Comparison of ENCODE assay signal across 1 cellular context in genomic region chr16:85535352-85536072, GRCh38.
TF ChIP-seq lines count a peak whose summit lies in the region.

No MANE protein-coding gene starts in this region.

TF ChIP-seq in K562, 482 proteins besides CTCF, POLR2A, EP300 and RAD21 (continued from another document and continues in another):
- no peak for TF ChIP-seq CTCFL (IDR thresholded peaks at IDR 0.05; ENCODE audit: borderline replicate concordance, insufficient read depth, low read depth, low read length, poor library complexity, severe bottlenecking)
- peak; percentile 67; the same call in 1 of the 2 replicates for TF ChIP-seq ZNF76 (CRISPR knock-in tag; IDR thresholded peaks at IDR 0.05; ENCODE audit: borderline replicate concordance)
- peak; percentile 77; the same call in 1 of the 2 replicates for TF ChIP-seq CBFB (CRISPR knock-in tag; IDR thresholded peaks at IDR 0.05)
- TF ChIP-seq ZSCAN32 (CRISPR knock-in tag; IDR thresholded peaks at IDR 0.05) = 0 out of 2 replicates have a peak, but pooled peaks have one; percentile 52
- TF ChIP-seq BCL6 (CRISPR knock-in tag; IDR thresholded peaks at IDR 0.05) = peak; percentile 79
- TF ChIP-seq PURB (CRISPR knock-in tag; IDR thresholded peaks at IDR 0.05; ENCODE audit: low read depth) = no peak
- TF ChIP-seq SRSF1 (IDR thresholded peaks at IDR 0.05; ENCODE audit: low read depth, low read length) = no peak
- TF ChIP-seq PTBP1 (IDR thresholded peaks at IDR 0.05; ENCODE audit: low read depth, low read length) = no peak; the same call in 1 of the 2 replicates
- TF ChIP-seq ZNF707 (CRISPR knock-in tag; conservative IDR thresholded peaks at IDR 0.05) = peak; percentile 69; the same call in 1 of the 2 replicates
- TF ChIP-seq PHF20 (IDR thresholded peaks at IDR 0.05; ENCODE audit: partially characterized antibody) = peak; percentile 47
- TF ChIP-seq ZNF444 (CRISPR knock-in tag; IDR thresholded peaks at IDR 0.05) = peak; percentile 49; the same call in 1 of the 2 replicates
- peak; percentile 67 for TF ChIP-seq GABPA (tag; conservative IDR thresholded peaks at IDR 0.05; ENCODE audit: low read depth)
- peak; percentile 47; the same call in 1 of the 2 replicates for TF ChIP-seq SIN3B (IDR thresholded peaks at IDR 0.05; ENCODE audit: low read depth)
- TF ChIP-seq NBN (IDR thresholded peaks at IDR 0.05; ENCODE audit: low read depth) = peak; percentile 99
- peak; percentile 79 for TF ChIP-seq MXI1 (IDR thresholded peaks at IDR 0.05; ENCODE audit: low read depth, low read length)
- TF ChIP-seq ZNF395 (CRISPR knock-in tag; IDR thresholded peaks at IDR 0.05) = peak; percentile 97
- peak; percentile 69 for TF ChIP-seq ZNF79 (CRISPR knock-in tag; IDR thresholded peaks at IDR 0.05; ENCODE audit: low read depth)
- TF ChIP-seq ZNF778 (CRISPR knock-in tag; IDR thresholded peaks at IDR 0.05) = no peak
- TF ChIP-seq ZNF274 (IDR thresholded peaks at IDR 0.05; ENCODE audit: borderline replicate concordance, low read depth, low read length) = peak; percentile 73; the same call in 1 of the 2 replicates
- TF ChIP-seq KDM5B (IDR thresholded peaks at IDR 0.05; ENCODE audit: insufficient replicate concordance, low read depth, low read length) = no peak
- TF ChIP-seq FOSL1 (tag; conservative IDR thresholded peaks at IDR 0.05) = peak; percentile 87
- TF ChIP-seq ZNF384 (IDR thresholded peaks at IDR 0.05; ENCODE audit: low read depth, low read length) = no peak; the same call in 1 of the 2 replicates
- TF ChIP-seq SREBF2 (CRISPR knock-in tag; IDR thresholded peaks at IDR 0.05) = no peak
- TF ChIP-seq ID3 (CRISPR knock-in tag; IDR thresholded peaks at IDR 0.05) = 0 out of 2 replicates have a peak, but pooled peaks have one; percentile 62
- peak; percentile 91 for TF ChIP-seq ID3 (tag; IDR thresholded peaks at IDR 0.05)
- no peak for TF ChIP-seq SRSF3 (IDR thresholded peaks at IDR 0.05; ENCODE audit: insufficient read depth, low read length)
- TF ChIP-seq MXD1 (CRISPR knock-in tag; IDR thresholded peaks at IDR 0.05; ENCODE audit: borderline replicate concordance, poor library complexity, severe bottlenecking) = peak; percentile 54
- 0 out of 2 replicates have a peak, but pooled peaks have one; percentile 68 for TF ChIP-seq E2F1 (CRISPR knock-in tag; IDR thresholded peaks at IDR 0.05)
- peak; percentile 37; the same call in 1 of the 2 replicates for TF ChIP-seq FOXO4 (CRISPR knock-in tag; IDR thresholded peaks at IDR 0.05)
- TF ChIP-seq POLR3G (IDR thresholded peaks at IDR 0.05; ENCODE audit: extremely low read depth, insufficient read length, insufficient replicate concordance) = no peak
- TF ChIP-seq PHB (CRISPR knock-in tag; IDR thresholded peaks at IDR 0.05) = no peak
- TF ChIP-seq LCOR (CRISPR knock-in tag; IDR thresholded peaks at IDR 0.05) = peak; percentile 95
- TF ChIP-seq MTA1 (IDR thresholded peaks at IDR 0.05; ENCODE audit: borderline replicate concordance) = peak; percentile 89
- TF ChIP-seq HBP1 (CRISPR knock-in tag; IDR thresholded peaks at IDR 0.05) = no peak
- peak; percentile 89 for TF ChIP-seq HEY1 (CRISPR knock-in tag; IDR thresholded peaks at IDR 0.05; ENCODE audit: borderline replicate concordance)
- TF ChIP-seq ZNF318 (IDR thresholded peaks at IDR 0.05; ENCODE audit: borderline replicate concordance in 1 of 2, low read depth in 1 of 2) = peak in 1 of 2 experiments; percentile 84; a peak in 1 of 4 replicates
- no peak for TF ChIP-seq RHOXF2B (CRISPR knock-in tag; conservative IDR thresholded peaks at IDR 0.05)
- peak; percentile 79 for TF ChIP-seq ZNF316 (IDR thresholded peaks at IDR 0.05)
- TF ChIP-seq MCM3 (IDR thresholded peaks at IDR 0.05) = no peak
